In the genomic region with DNA sequence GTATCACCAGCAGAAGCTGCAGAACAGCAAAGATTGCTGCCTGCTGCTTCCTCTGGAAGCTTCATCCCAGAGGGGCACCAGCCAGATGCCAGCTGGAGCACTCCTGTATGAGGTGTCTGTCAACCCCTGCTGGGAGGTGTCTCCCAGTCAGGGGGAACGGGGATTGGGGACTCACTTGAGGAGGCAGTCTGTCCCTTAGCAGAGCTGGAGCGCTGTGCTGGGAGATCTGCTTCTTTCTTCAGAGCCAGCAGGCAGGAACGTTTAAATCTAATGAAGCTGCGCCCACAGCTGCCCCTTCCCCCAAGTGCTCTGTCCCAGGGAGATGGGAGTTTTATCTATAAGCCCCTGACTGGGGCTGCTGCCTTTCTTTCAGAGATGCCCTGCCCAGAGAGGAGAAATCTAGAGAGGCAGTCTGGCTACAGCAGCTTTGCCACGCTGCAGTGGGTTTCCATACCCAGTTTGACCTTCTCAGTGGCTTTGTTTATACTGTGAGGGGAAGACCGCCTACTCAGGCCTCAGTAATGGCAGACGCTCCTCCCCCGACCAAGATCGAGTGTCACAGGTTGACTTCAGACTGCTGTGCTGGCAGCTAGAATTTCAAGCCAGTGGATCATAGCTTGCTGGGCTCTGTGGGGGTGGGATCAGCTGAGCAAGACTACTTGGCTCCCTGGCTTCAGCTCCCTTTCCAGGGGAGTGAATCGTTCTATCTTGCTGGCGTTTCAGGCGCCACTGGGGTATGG, we compare ENCODE assay signal across 1 cellular context.
TF ChIP-seq lines count a peak whose summit lies in the region.

No MANE protein-coding gene starts in this region.

TF ChIP-seq in WTC11, 78 proteins besides CTCF, POLR2A, EP300 and RAD21 (continued from another document):
- TF ChIP-seq ZNF281 (CRISPR knock-in tag; IDR thresholded peaks at IDR 0.05), result 0 out of 2 replicates have a peak, but pooled peaks have one; percentile 39
